ENCODE assay signal across 19 cellular contexts in the genomic region with DNA sequence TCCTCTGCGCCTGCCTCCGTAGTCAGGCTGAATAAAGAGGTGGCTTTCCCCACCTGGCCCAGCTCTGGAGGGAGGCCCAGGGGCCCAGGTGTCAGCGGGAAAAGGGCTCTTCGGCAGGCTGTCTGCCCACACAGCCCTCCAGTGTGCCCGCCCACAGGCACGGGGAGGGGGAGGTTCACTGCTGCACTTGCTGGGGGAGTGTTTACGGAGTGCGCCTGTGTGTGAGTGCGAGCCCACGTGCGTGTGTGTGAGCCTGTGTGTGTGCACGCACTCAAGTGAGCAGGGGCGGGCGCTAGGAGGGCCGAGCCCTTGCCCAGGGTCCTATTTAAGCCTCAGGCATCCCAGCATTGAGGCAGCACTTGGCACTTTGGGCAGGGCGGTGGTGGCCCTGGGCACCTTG. TPM values are rescaled to one million over a fixed set of nuclear protein-coding genes. Genes with fewer than 3 reads are reported as not detected.
A peak's percentile ranks its signal among the peaks of the same experiment; 100 is the strongest.
DNase-seq lines count a peak whose midpoint lies in the region; ATAC-seq and TF ChIP-seq lines count a peak whose summit lies in the region.
"Had no signal": no experiment of that assay in that cellular context is flagged by ENCODE, and none has a peak within 500 bp of the region (broad histone marks: within the 10 kb centered on the region; RNA-seq: fewer than 3 reads in every experiment).

No MANE protein-coding gene starts in this region.

- dilution Hi-C loops in IMR-90 (cut with HindIII; ENCODE audit: low sequenced_read_pairs, unreplicated experiment), result no loop called here

- H3K27me3 ChIP-seq in IMR-90 (ENCODE audit: control insufficient read depth, insufficient read depth, low read length) (no peaks in the 10 kb centered on the region), muscle layer of colon (ENCODE audit: control insufficient read depth in 1 of 2, insufficient read depth in 2 of 2, low read length in 2 of 2) (no peaks in the 10 kb centered on the region)
- H3K27me3 ChIP-seq: ascending aorta, esophagus muscularis mucosa had no signal

- POLR2A ChIA-PET in IMR-90 (lab: Charles Lee; ENCODE audit: unreplicated experiment), result no interaction called here

- H2BK5ac ChIP-seq in IMR-90 (ENCODE audit: low read depth, low read length, poor library complexity, severe bottlenecking), result peak overlapping the region; percentile 31

- no peak overlapping the region for H3K23ac ChIP-seq in IMR-90 (ENCODE audit: low read depth, low read length)

- peaks cover 3% of the 10 kb centered on the region; the same call in 1 of the 2 replicates for H3K9me1 ChIP-seq in IMR-90 (ENCODE audit: insufficient read depth, low read length)

- no peak for TF ChIP-seq POLR2A in IMR-90 (IDR thresholded peaks at IDR 0.05; ENCODE audit: low read depth, low read length)

- H4K8ac ChIP-seq in IMR-90 (ENCODE audit: low read depth in 2 of 2, low read length in 2 of 2), result no peak overlapping the region

- H3K9me3 ChIP-seq in IMR-90 (ENCODE audit: control insufficient read depth, insufficient read depth, low read length) (no peaks in the 10 kb centered on the region), muscle layer of colon (ENCODE audit: low read length) (no peaks in the 10 kb centered on the region)
- H3K9me3 ChIP-seq: ascending aorta, esophagus muscularis mucosa, thoracic aorta had no signal

- DNase-seq in NCI-H1092 treated with DMSO at 0.1 percent for 48 hours (lab: John Stamatoyannopoulos, UW), result peak; percentile 16
- DNase-seq in NCI-H1092 (lab: John Stamatoyannopoulos, UW), result no peak
- DNase-seq in IMR-90, result no peak
- no peak for DNase-seq in T-helper 2 cell
- DNase-seq in GF-D8 (lab: John Stamatoyannopoulos, UW), result no peak
- DNase-seq: activated CD4-positive, alpha-beta memory T cell treated with anti-CD3 and anti-CD28 coated beads, Interleukin-2, amount 10 ng/mL, durations not matched to agents 7 days and 5 days; CD8-positive, alpha-beta memory T cell; hypothalamus; naive B cell; NCI-H82; SIG-M5 had no signal

- peak overlapping the region; percentile 70 for H2AK9ac ChIP-seq in IMR-90 (replicated peaks; ENCODE audit: low read depth, low read length, poor library complexity)

- H3K18ac ChIP-seq in IMR-90 (ENCODE audit: low read depth, low read length), result no peak overlapping the region

- TF ChIP-seq RAD21 in IMR-90 (IDR thresholded peaks at IDR 0.05; ENCODE audit: low read length), result no peak

- no TSS peak for BruUV-seq in IMR-90 (replicated peaks; lab: Mats Ljungman, UMichigan)

- H2AFZ ChIP-seq in IMR-90 (replicated peaks; ENCODE audit: low read length, poor library complexity), result no peak overlapping the region

- H3K9ac ChIP-seq in IMR-90 (ENCODE audit: low read depth, low read length) (no peak overlapping the region), muscle layer of colon (ENCODE audit: low read length) (no peak overlapping the region)

- no peak overlapping the region for H4K91ac ChIP-seq in IMR-90 (ENCODE audit: insufficient read depth, low read depth, low read length)

- H2BK20ac ChIP-seq in IMR-90 (ENCODE audit: low read depth, low read length), result no peak overlapping the region

- H3K56ac ChIP-seq in IMR-90 (ENCODE audit: extremely low read depth, insufficient read depth, low read length), result no peak overlapping the region

- no peak overlapping the region for H3K4me2 ChIP-seq in IMR-90 (ENCODE audit: low read depth, low read length)

- no peak overlapping the region for H3K14ac ChIP-seq in IMR-90 (replicated peaks; ENCODE audit: low read depth, low read length)

- peaks cover 0 to 49% of the 10 kb centered on the region in 2 experiments; a peak in 2 of 4 replicates for H3K79me1 ChIP-seq in IMR-90 (ENCODE audit: low read depth in 1 of 2, low read length in 2 of 2)

- H3K27ac ChIP-seq in IMR-90 (ENCODE audit: insufficient read depth, low read length), result 0 out of 2 replicates have a peak overlapping the region, but pooled peaks have one; percentile 6
- H3K27ac ChIP-seq in muscle layer of colon (ENCODE audit: low read depth, low read length), result peak overlapping the region; percentile 13
- H3K27ac ChIP-seq: ascending aorta, thoracic aorta had no signal

- no peak overlapping the region for H3K4ac ChIP-seq in IMR-90 (ENCODE audit: low read depth, low read length)

- H4K20me1 ChIP-seq in IMR-90 (ENCODE audit: insufficient read depth, low read length), result peaks cover 34% of the 10 kb centered on the region

- no peak for TF ChIP-seq CTCF in IMR-90 (conservative IDR thresholded peaks at IDR 0.05; ENCODE audit: low read depth, low read length)

- no peak overlapping the region for H3K4me3 ChIP-seq in IMR-90 (ENCODE audit: insufficient read depth, low read depth, low read length)
- H3K4me3 ChIP-seq in muscle layer of colon (ENCODE audit: low read depth in 1 of 2, low read length in 2 of 2), result no peak overlapping the region
- H3K4me3 ChIP-seq: ascending aorta, esophagus muscularis mucosa, thoracic aorta had no signal

- H4K5ac ChIP-seq in IMR-90 (ENCODE audit: low read depth, low read length), result no peak overlapping the region

- intact Hi-C loops in IMR-90 (cut with micrococcal nuclease), result no loop called here

- H3K36me3 ChIP-seq in IMR-90 (ENCODE audit: control insufficient read depth, insufficient read depth, low read length) (peaks cover 71% of the 10 kb centered on the region), muscle layer of colon (ENCODE audit: insufficient read depth, low read length) (no peaks in the 10 kb centered on the region)

- H3K4me1 ChIP-seq in IMR-90 (ENCODE audit: control insufficient read depth, insufficient read depth, low read length) (peaks cover 23% of the 10 kb centered on the region), muscle layer of colon (ENCODE audit: insufficient read depth, low read length) (peaks cover 11% of the 10 kb centered on the region)

- ATAC-seq in IMR-90 (ENCODE audit: low read depth), result no peak
- peak; percentile 6 for ATAC-seq in SK-N-SH treated with all-trans-retinoic acid at 6 μM for 48 hours
- no peak for ATAC-seq in HG02970 (IDR thresholded peaks at IDR 0.05; ENCODE audit: low FRiP score, unreplicated experiment)

- in situ Hi-C loops in IMR-90 (cut with MboI; ENCODE audit: low sequenced_read_pairs), result no loop called here

- H2BK15ac ChIP-seq in IMR-90 (ENCODE audit: low read depth, low read length), result no peak overlapping the region

- no peak overlapping the region for H2AK5ac ChIP-seq in IMR-90 (ENCODE audit: low read depth, low read length)

- CTCF ChIA-PET in IMR-90 (lab: Yijun Ruan, JAX), result no interaction called here

- 84% methylated on average over 14 of the region's 16 CpGs; no CpG with 5 or more reads in 1 of the 2 experiments for WGBS in IMR-90 (ENCODE audit: extremely low coverage in 2 of 2, insufficient read length in 1 of 2), 2 experiments

- no peak overlapping the region for H2BK120ac ChIP-seq in IMR-90 (ENCODE audit: low read depth, low read length)

TF ChIP-seq in IMR-90, 13 proteins besides CTCF, POLR2A, EP300 and RAD21 (continues in another document):
- no peak for TF ChIP-seq MXI1 (IDR thresholded peaks at IDR 0.05; ENCODE audit: borderline replicate concordance, low read depth, low read length)
- TF ChIP-seq FOS (IDR thresholded peaks at IDR 0.05; ENCODE audit: low read depth, low read length), result no peak
- TF ChIP-seq CEBPB (IDR thresholded peaks at IDR 0.05; ENCODE audit: low read depth, low read length), result no peak
- TF ChIP-seq SMC3 (IDR thresholded peaks at IDR 0.05; ENCODE audit: low read depth, low read length), result no peak
- no peak for TF ChIP-seq MAZ (IDR thresholded peaks at IDR 0.05; ENCODE audit: borderline replicate concordance, low read depth, low read length)
- no peak for TF ChIP-seq BHLHE40 (IDR thresholded peaks at IDR 0.05; ENCODE audit: low read depth, low read length)
- TF ChIP-seq MAFK (IDR thresholded peaks at IDR 0.05; ENCODE audit: low read depth, low read length), result no peak
- no peak for TF ChIP-seq NFE2L2 (IDR thresholded peaks at IDR 0.05; ENCODE audit: low read depth, low read length)
- no peak for TF ChIP-seq RFX5 (IDR thresholded peaks at IDR 0.05; ENCODE audit: low read depth, low read length)

TF ChIP-seq in SK-N-SH treated with all-trans-retinoic acid at 6 μM for 48 hours, 23 proteins besides CTCF, POLR2A, EP300 and RAD21 (continues in another document):
- TF ChIP-seq, protein P1, sequence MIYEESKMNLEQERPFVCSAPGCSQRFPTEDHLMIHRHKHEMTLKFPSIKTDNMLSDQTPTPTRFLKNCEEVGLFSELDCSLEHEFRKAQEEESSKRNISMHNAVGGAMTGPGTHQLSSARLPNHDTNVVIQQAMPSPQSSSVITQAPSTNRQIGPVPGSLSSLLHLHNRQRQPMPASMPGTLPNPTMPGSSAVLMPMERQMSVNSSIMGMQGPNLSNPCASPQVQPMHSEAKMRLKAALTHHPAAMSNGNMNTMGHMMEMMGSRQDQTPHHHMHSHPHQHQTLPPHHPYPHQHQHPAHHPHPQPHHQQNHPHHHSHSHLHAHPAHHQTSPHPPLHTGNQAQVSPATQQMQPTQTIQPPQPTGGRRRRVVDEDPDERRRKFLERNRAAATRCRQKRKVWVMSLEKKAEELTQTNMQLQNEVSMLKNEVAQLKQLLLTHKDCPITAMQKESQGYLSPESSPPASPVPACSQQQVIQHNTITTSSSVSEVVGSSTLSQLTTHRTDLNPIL (CRISPR knock-in tag; IDR thresholded peaks at IDR 0.05; ENCODE audit: low read depth), result no peak

RNA-seq across cellular contexts. Expression of gene DNLZ, which starts 10.9 kb away (rescaled TPM):
- 2.0 and 6.1 TPM in 2 replicates for total RNA-seq in IMR-90 (2012; rRNA removed)
- 11.4 and 20.3 TPM in 2 replicates for polyA plus RNA-seq in IMR-90 (2012; rRNA removed)
- polyA plus RNA-seq in IMR-90 (2012; cell fraction: cytosol; rRNA removed), result 19.7 and 40.1 TPM in 2 replicates
- 8.7 and 31.6 TPM in 2 replicates for polyA plus RNA-seq in IMR-90 (2012; cell fraction: nucleus; rRNA removed; ENCODE audit: low replicate concordance)

RNA-seq across cellular contexts. Expression of gene CARD9, which starts 20.8 kb away (rescaled TPM):
- total RNA-seq in IMR-90 (2012; rRNA removed), result 0.36 and 1.1 TPM in 2 replicates
- polyA plus RNA-seq in IMR-90 (2012; rRNA removed), result 1.5 and 1.9 TPM in 2 replicates
- polyA plus RNA-seq in IMR-90 (2012; cell fraction: cytosol; rRNA removed), result 0.47 and 1.0 TPM in 2 replicates
- 9.8 and 17.9 TPM in 2 replicates for polyA plus RNA-seq in IMR-90 (2012; cell fraction: nucleus; rRNA removed; ENCODE audit: low replicate concordance)
- polyA plus RNA-seq: CD8-positive, alpha-beta memory T cell had no signal

RNA-seq across cellular contexts. Expression of gene GPSM1, which starts 25.3 kb away (rescaled TPM):
- 28.7 and 29.7 TPM in 2 replicates for total RNA-seq in IMR-90 (2012; rRNA removed)
- polyA plus RNA-seq in IMR-90 (2012; rRNA removed), result 71.2 and 91.4 TPM in 2 replicates
- polyA plus RNA-seq in IMR-90 (2012; cell fraction: cytosol; rRNA removed), result 45.5 and 87.8 TPM in 2 replicates
- polyA plus RNA-seq in IMR-90 (2012; cell fraction: nucleus; rRNA removed; ENCODE audit: low replicate concordance), result 297 and 693 TPM in 2 replicates

RNA-seq across cellular contexts. Expression of gene SNAPC4, which starts 47.3 kb away (rescaled TPM):
- total RNA-seq in IMR-90 (2012; rRNA removed), result 2.5 and 3.1 TPM in 2 replicates
- polyA plus RNA-seq in IMR-90 (2012; rRNA removed), result 6.5 and 7.6 TPM in 2 replicates
- polyA plus RNA-seq in IMR-90 (2012; cell fraction: cytosol; rRNA removed), result 3.2 and 3.7 TPM in 2 replicates
- 42.0 and 62.6 TPM in 2 replicates for polyA plus RNA-seq in IMR-90 (2012; cell fraction: nucleus; rRNA removed; ENCODE audit: low replicate concordance)

RNA-seq across cellular contexts. Expression of gene CCDC187, which starts 48.8 kb away (rescaled TPM):
- total RNA-seq in IMR-90 (2012; rRNA removed), result not detected in 2 replicates
- not detected in 2 replicates for polyA plus RNA-seq in IMR-90 (2012; rRNA removed)
- polyA plus RNA-seq in IMR-90 (2012; cell fraction: cytosol; rRNA removed), result not detected in 2 replicates
- polyA plus RNA-seq in IMR-90 (2012; cell fraction: nucleus; rRNA removed; ENCODE audit: low replicate concordance), result not detected in 2 replicates
- total RNA-seq: activated CD4-positive, alpha-beta memory T cell treated with anti-CD3 and anti-CD28 coated beads, Interleukin-2, amount 10 ng/mL, durations not matched to agents 7 days and 5 days; CD8-positive, alpha-beta memory T cell; esophagus muscularis mucosa; pulmonary artery endothelial cell; thoracic aorta had no signal
- polyA plus RNA-seq: CD8-positive, alpha-beta memory T cell; liver had no signal
